10 cellular contexts compared by ENCODE assay signal in the genomic region with DNA sequence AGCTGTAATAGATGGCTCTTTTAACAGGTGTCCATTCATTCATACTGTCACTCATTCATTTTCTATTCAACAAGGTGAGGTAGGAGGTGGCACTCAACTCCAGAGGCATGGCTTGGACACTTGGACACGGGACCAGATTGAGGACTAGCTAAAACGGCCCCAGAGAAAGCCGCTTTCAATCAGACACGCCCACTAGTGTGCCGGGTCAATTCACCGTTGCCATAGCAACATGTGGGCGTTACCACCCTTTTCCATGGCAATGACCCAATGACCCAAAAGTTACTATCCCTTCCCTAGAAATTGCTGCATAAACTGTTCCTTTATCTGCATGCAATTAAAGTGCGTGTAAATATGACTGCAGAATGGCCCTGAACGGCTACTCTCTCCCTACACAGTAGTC. TPM values are rescaled to one million over a fixed set of nuclear protein-coding genes. Genes with fewer than 3 reads are reported as not detected.
DNase-seq lines count a peak whose midpoint lies in the region; ATAC-seq and TF ChIP-seq lines count a peak whose summit lies in the region.
"Had no signal": no experiment of that assay in that cellular context is flagged by ENCODE, and none has a peak within 500 bp of the region (broad histone marks: within the 10 kb centered on the region; RNA-seq: fewer than 3 reads in every experiment).

No MANE protein-coding gene starts in this region.

- H3K9me3 ChIP-seq in muscle layer of colon (ENCODE audit: low read length) (no peaks in the 10 kb centered on the region), uterus (no peaks in the 10 kb centered on the region)

- no peak overlapping the region for H3K27ac Mint-ChIP-seq in activated CD8-positive, alpha-beta T cell treated with anti-CD3 and anti-CD28 coated beads, Interleukin-2, amount 10 ng/mL, durations not matched to agents 7 days and 5 days
- H3K27ac Mint-ChIP-seq in activated CD8-positive, alpha-beta T cell treated with anti-CD3 and anti-CD28 coated beads for 36 hours = no peak overlapping the region
- H3K27ac Mint-ChIP-seq in stimulated activated memory B cell treated with anti-CD40 and anti-IgM and Interleukin-4, amounts not matched to agents 10 μg/mL and 1 μg/mL and 100 μg/mL, for 72 hours = no peak overlapping the region
- H3K27ac Mint-ChIP-seq: T-helper 2 cell treated with Interferon-gamma antibody and Interleukin-4, amounts not matched to agents 5 μg/mL and 100 μg/mL, for 36 hours had no signal

- no peak for TF ChIP-seq CTCF in activated CD8-positive, alpha-beta T cell treated with anti-CD3 and anti-CD28 coated beads for 36 hours (IDR thresholded peaks at IDR 0.05)
- no peak for TF ChIP-seq CTCF in uterus (IDR thresholded peaks at IDR 0.05)

- H3K9me3 Mint-ChIP-seq in activated CD8-positive, alpha-beta T cell treated with anti-CD3 and anti-CD28 coated beads, Interleukin-2, amount 10 ng/mL, durations not matched to agents 7 days and 5 days (ENCODE audit: insufficient read depth) = no peaks in the 10 kb centered on the region
- no peaks in the 10 kb centered on the region for H3K9me3 Mint-ChIP-seq in activated CD8-positive, alpha-beta T cell treated with anti-CD3 and anti-CD28 coated beads for 36 hours
- H3K9me3 Mint-ChIP-seq in stimulated activated memory B cell treated with anti-CD40 and anti-IgM and Interleukin-4, amounts not matched to agents 10 μg/mL and 1 μg/mL and 100 μg/mL, for 72 hours = peaks cover 3% of the 10 kb centered on the region
- H3K9me3 Mint-ChIP-seq: T-helper 2 cell treated with Interferon-gamma antibody and Interleukin-4, amounts not matched to agents 5 μg/mL and 100 μg/mL, for 36 hours had no signal

- H3K27me3 Mint-ChIP-seq in activated CD8-positive, alpha-beta T cell treated with anti-CD3 and anti-CD28 coated beads, Interleukin-2, amount 10 ng/mL, durations not matched to agents 7 days and 5 days (ENCODE audit: low read depth) = peaks cover 7% of the 10 kb centered on the region
- H3K27me3 Mint-ChIP-seq in activated CD8-positive, alpha-beta T cell treated with anti-CD3 and anti-CD28 coated beads for 36 hours = peaks cover 2% of the 10 kb centered on the region
- H3K27me3 Mint-ChIP-seq in stimulated activated memory B cell treated with anti-CD40 and anti-IgM and Interleukin-4, amounts not matched to agents 10 μg/mL and 1 μg/mL and 100 μg/mL, for 72 hours = no peaks in the 10 kb centered on the region

- H3K4me1 Mint-ChIP-seq in activated CD8-positive, alpha-beta T cell treated with anti-CD3 and anti-CD28 coated beads, Interleukin-2, amount 10 ng/mL, durations not matched to agents 7 days and 5 days (ENCODE audit: low read depth) = no peaks in the 10 kb centered on the region
- no peaks in the 10 kb centered on the region for H3K4me1 Mint-ChIP-seq in activated CD8-positive, alpha-beta T cell treated with anti-CD3 and anti-CD28 coated beads for 36 hours (ENCODE audit: low read depth)
- H3K4me1 Mint-ChIP-seq in stimulated activated memory B cell treated with anti-CD40 and anti-IgM and Interleukin-4, amounts not matched to agents 10 μg/mL and 1 μg/mL and 100 μg/mL, for 72 hours = peaks cover 17% of the 10 kb centered on the region

- ATAC-seq in activated CD8-positive, alpha-beta T cell treated with anti-CD3 and anti-CD28 coated beads, Interleukin-2, amount 10 ng/mL, durations not matched to agents 7 days and 5 days = no peak
- ATAC-seq in activated CD8-positive, alpha-beta T cell treated with anti-CD3 and anti-CD28 coated beads for 36 hours = no peak
- ATAC-seq in HG03457 (IDR thresholded peaks at IDR 0.05; ENCODE audit: unreplicated experiment) = no peak
- ATAC-seq in stimulated activated memory B cell treated with anti-CD40 and anti-IgM and Interleukin-4, amounts not matched to agents 10 μg/mL and 1 μg/mL and 100 μg/mL, for 72 hours = no peak

- H3K27ac ChIP-seq in muscle layer of colon (ENCODE audit: low read depth, low read length) (peak overlapping the region; percentile 53), uterus (peak overlapping the region; percentile 77 to 80)

- no peak overlapping the region for H3K4me3 Mint-ChIP-seq in activated CD8-positive, alpha-beta T cell treated with anti-CD3 and anti-CD28 coated beads, Interleukin-2, amount 10 ng/mL, durations not matched to agents 7 days and 5 days
- H3K4me3 Mint-ChIP-seq in activated CD8-positive, alpha-beta T cell treated with anti-CD3 and anti-CD28 coated beads for 36 hours = no peak overlapping the region
- H3K4me3 Mint-ChIP-seq in stimulated activated memory B cell treated with anti-CD40 and anti-IgM and Interleukin-4, amounts not matched to agents 10 μg/mL and 1 μg/mL and 100 μg/mL, for 72 hours = no peak overlapping the region
- H3K4me3 Mint-ChIP-seq: T-helper 2 cell treated with Interferon-gamma antibody and Interleukin-4, amounts not matched to agents 5 μg/mL and 100 μg/mL, for 36 hours had no signal

- DNase-seq in activated CD8-positive, alpha-beta T cell treated with anti-CD3 and anti-CD28 coated beads, Interleukin-2, amount 10 ng/mL, durations not matched to agents 7 days and 5 days = peak; percentile 11
- no peak for DNase-seq in activated CD8-positive, alpha-beta T cell treated with anti-CD3 and anti-CD28 coated beads for 36 hours
- DNase-seq in fibroblast of peridontal ligament (ENCODE audit: extremely low read depth) (peak; percentile 24), uterus (peak; percentile 48), NCI-H1105 (lab: John Stamatoyannopoulos, UW) (no peak)
- DNase-seq: activated naive CD4-positive, alpha-beta T cell treated with Interleukin-2 at 50 U/mL for 16 hours had no signal

- intact Hi-C loops in activated CD8-positive, alpha-beta T cell treated with anti-CD3 and anti-CD28 coated beads for 36 hours (cut with micrococcal nuclease) = no loop called here
- intact Hi-C loops in uterus (cut with DNase I; ENCODE audit: low total_unique reads) = no loop called here

- H3K4me1 ChIP-seq in muscle layer of colon (ENCODE audit: insufficient read depth, low read length) (peaks cover 35% of the 10 kb centered on the region), uterus (no peaks in the 10 kb centered on the region)

- no peaks in the 10 kb centered on the region for H3K27me3 ChIP-seq in muscle layer of colon (ENCODE audit: control insufficient read depth in 1 of 2, insufficient read depth in 2 of 2, low read length in 2 of 2)
- no peaks in the 10 kb centered on the region for H3K27me3 ChIP-seq in uterus

- H3K36me3 Mint-ChIP-seq in activated CD8-positive, alpha-beta T cell treated with anti-CD3 and anti-CD28 coated beads, Interleukin-2, amount 10 ng/mL, durations not matched to agents 7 days and 5 days (ENCODE audit: low read depth) = no peaks in the 10 kb centered on the region
- H3K36me3 Mint-ChIP-seq in activated CD8-positive, alpha-beta T cell treated with anti-CD3 and anti-CD28 coated beads for 36 hours (ENCODE audit: low read depth) = no peaks in the 10 kb centered on the region
- H3K36me3 Mint-ChIP-seq in stimulated activated memory B cell treated with anti-CD40 and anti-IgM and Interleukin-4, amounts not matched to agents 10 μg/mL and 1 μg/mL and 100 μg/mL, for 72 hours = no peaks in the 10 kb centered on the region

- CTCF ChIA-PET in activated CD8-positive, alpha-beta T cell treated with anti-CD3 and anti-CD28 coated beads, Interleukin-2, amount 10 ng/mL, durations not matched to agents 7 days and 5 days (lab: Charles Lee) = no interaction called here
- CTCF ChIA-PET in activated CD8-positive, alpha-beta T cell treated with anti-CD3 and anti-CD28 coated beads for 36 hours (lab: Charles Lee) = no interaction called here

- no peak overlapping the region for H3K9ac ChIP-seq in muscle layer of colon (ENCODE audit: low read length)

- POLR2A ChIA-PET in activated CD8-positive, alpha-beta T cell treated with anti-CD3 and anti-CD28 coated beads, Interleukin-2, amount 10 ng/mL, durations not matched to agents 7 days and 5 days (lab: Charles Lee) = no interaction called here
- POLR2A ChIA-PET in activated CD8-positive, alpha-beta T cell treated with anti-CD3 and anti-CD28 coated beads for 36 hours (lab: Charles Lee) = no interaction called here

- H3K36me3 ChIP-seq in muscle layer of colon (ENCODE audit: insufficient read depth, low read length) (no peaks in the 10 kb centered on the region), uterus (no peaks in the 10 kb centered on the region)

- peak overlapping the region; percentile 8 to 26 for H3K4me3 ChIP-seq in muscle layer of colon (ENCODE audit: low read depth in 1 of 2, low read length in 2 of 2)
- H3K4me3 ChIP-seq in uterus = no peak overlapping the region

- TF ChIP-seq POLR2A in uterus (IDR thresholded peaks at IDR 0.05) = no peak

RNA-seq across cellular contexts. Expression of a gene that starts 49.2 kb away (rescaled TPM):
- total RNA-seq in activated CD8-positive, alpha-beta T cell treated with anti-CD3 and anti-CD28 coated beads, Interleukin-2, amount 10 ng/mL, durations not matched to agents 7 days and 5 days = 1 to 10 TPM in 1 of 2 experiments, under 1 TPM in 1; 0.73 to 1.1 TPM
- 1 to 10 TPM; 3.8 to 3.9 TPM for total RNA-seq in activated CD8-positive, alpha-beta T cell treated with anti-CD3 and anti-CD28 coated beads for 36 hours
- 10 to 100 TPM in 2 of 4 donors, 1 to 10 TPM in 2; 6.8 to 30.0 (median 15.5) TPM for total RNA-seq in uterus

Comparison
In these comparisons a context has a peak if more than half of its experiments do, and no peak if none do; other contexts are left out.
1. DNase-seq: peak in activated CD8-positive, alpha-beta T cell treated with anti-CD3 and anti-CD28 coated beads, Interleukin-2, amount 10 ng/mL, durations not matched to agents 7 days and 5 days (single experiment), fibroblast of peridontal ligament (single experiment) and uterus (2 of 2); none in activated CD8-positive, alpha-beta T cell treated with anti-CD3 and anti-CD28 coated beads for 36 hours (single experiment) and NCI-H1105 (single experiment).
2. H3K4me3 ChIP-seq: peak in muscle layer of colon (2 of 2); none in uterus (0 of 2).